In the genomic region with DNA sequence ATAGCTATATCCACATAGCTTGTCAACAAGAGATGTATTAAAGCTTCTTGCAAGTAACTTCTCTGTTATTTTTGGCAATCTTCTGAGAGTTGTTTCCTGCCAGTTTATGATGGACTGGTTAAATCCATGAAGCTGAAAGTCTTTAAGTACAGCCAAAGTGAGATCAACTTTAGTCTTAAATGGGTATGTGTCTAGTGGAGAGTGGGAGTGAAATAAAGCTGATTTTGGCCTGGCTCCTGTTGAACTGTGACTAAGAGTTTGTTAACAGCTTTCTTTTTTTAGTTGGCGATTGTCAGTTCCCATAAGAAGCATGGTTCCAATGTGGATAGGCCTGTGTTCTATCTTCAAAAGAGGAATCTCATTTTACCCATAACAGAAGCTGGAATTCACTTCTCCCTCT, we compare ENCODE assay signal across 20 cellular contexts.
"Had no signal": no experiment of that assay in that cellular context is flagged by ENCODE, and none has a peak within 500 bp of the region (broad histone marks: within the 10 kb centered on the region; RNA-seq: fewer than 3 reads in every experiment).

No MANE protein-coding gene starts in this region.

- FAIRE-seq: keratinocyte, small intestine had no signal

- H3K4me3 Mint-ChIP-seq: central memory CD8-positive, alpha-beta T cell; dendritic cell treated with granulocyte-macrophage colony-stimulating factor and Interleukin-4, amounts not matched to agents 40 ng/mL and 50 ng/mL, for 4 days; effector memory CD8-positive, alpha-beta T cell; immature natural killer cell; naive thymus-derived CD8-positive, alpha-beta T cell; neural crest cell had no signal

- DNase-seq: effector memory CD8-positive, alpha-beta T cell; foreskin keratinocyte; immature natural killer cell; left cardiac atrium; mammary epithelial cell; mucosa of descending colon; naive thymus-derived CD8-positive, alpha-beta T cell; posterior cingulate gyrus; sigmoid colon; small intestine; stimulated activated CD4-positive, alpha-beta T cell treated with anti-CD3 and anti-CD28 coated beads, Interleukin-12 subunit alpha, Interleukin-12 subunit beta, amount 100 ng/mL, for 4 hours; stimulated activated naive CD4-positive, alpha-beta T cell treated with Interleukin-2 at 50 U/mL for 16 hours; testis; trophoblast cell had no signal

- H3K4me1 Mint-ChIP-seq: central memory CD8-positive, alpha-beta T cell; immature natural killer cell; naive thymus-derived CD8-positive, alpha-beta T cell; neural crest cell had no signal

- H3K4me1 ChIP-seq: esophagus muscularis mucosa, foreskin keratinocyte, sigmoid colon, testis had no signal

- H3K27me3 Mint-ChIP-seq: central memory CD8-positive, alpha-beta T cell; dendritic cell treated with granulocyte-macrophage colony-stimulating factor and Interleukin-4, amounts not matched to agents 40 ng/mL and 50 ng/mL, for 4 days; effector memory CD8-positive, alpha-beta T cell had no signal

- H3K9me3 ChIP-seq: mucosa of descending colon, sigmoid colon, testis had no signal

- H3K36me3 ChIP-seq: esophagus muscularis mucosa, sigmoid colon had no signal

- ATAC-seq: effector memory CD8-positive, alpha-beta T cell; foreskin keratinocyte; mucosa of descending colon; naive thymus-derived CD8-positive, alpha-beta T cell had no signal

- H3K27ac ChIP-seq: epithelial cell of prostate, esophagus muscularis mucosa, foreskin keratinocyte, sigmoid colon, testis had no signal

- H3K9me3 Mint-ChIP-seq: central memory CD8-positive, alpha-beta T cell; dendritic cell treated with granulocyte-macrophage colony-stimulating factor and Interleukin-4, amounts not matched to agents 40 ng/mL and 50 ng/mL, for 4 days; effector memory CD8-positive, alpha-beta T cell had no signal

- H3K36me3 Mint-ChIP-seq: immature natural killer cell; naive thymus-derived CD8-positive, alpha-beta T cell had no signal

- H3K27ac Mint-ChIP-seq: dendritic cell treated with granulocyte-macrophage colony-stimulating factor and Interleukin-4, amounts not matched to agents 40 ng/mL and 50 ng/mL, for 4 days; effector memory CD8-positive, alpha-beta T cell; immature natural killer cell; naive thymus-derived CD8-positive, alpha-beta T cell had no signal

- H3K4me3 ChIP-seq: esophagus muscularis mucosa, mucosa of descending colon, sigmoid colon, testis had no signal

- H3K27me3 ChIP-seq: esophagus muscularis mucosa, foreskin keratinocyte, sigmoid colon, testis had no signal
